1 cellular context compared by ENCODE assay signal in genomic region chrX:154348114-154348531, GRCh38.
A peak's percentile ranks its signal among the peaks of the same experiment; 100 is the strongest.
TF ChIP-seq lines count a peak whose summit lies in the region.

No MANE protein-coding gene starts in this region.

TF ChIP-seq in K562, 482 proteins besides CTCF, POLR2A, EP300 and RAD21:
- peak; percentile 85 for TF ChIP-seq ZFP36 (IDR thresholded peaks at IDR 0.05; ENCODE audit: low read depth, low read length, partially characterized antibody)
- no peak for TF ChIP-seq NFE2 (IDR thresholded peaks at IDR 0.05; ENCODE audit: low read depth)
- TF ChIP-seq ZNF232 (CRISPR knock-in tag; IDR thresholded peaks at IDR 0.05) = no peak
- TF ChIP-seq ZNF561 (CRISPR knock-in tag; conservative IDR thresholded peaks at IDR 0.05) = no peak
- 0 out of 4 replicates have a peak, but pooled peaks of 1 of the 2 experiments have one; percentile 22 for TF ChIP-seq KDM1A (IDR thresholded peaks at IDR 0.05)
- TF ChIP-seq POLR2AphosphoS5 (IDR thresholded peaks at IDR 0.05; ENCODE audit: control insufficient read depth, insufficient read depth, low read depth, low read length) = peak; percentile 24; the same call in 1 of the 2 replicates
- TF ChIP-seq POLR2AphosphoS2 (IDR thresholded peaks at IDR 0.05; ENCODE audit: low read length) = peak; percentile 83; the same call in 1 of the 2 replicates
- TF ChIP-seq HBP1 (CRISPR knock-in tag; IDR thresholded peaks at IDR 0.05) = no peak
- TF ChIP-seq ZNF436 (CRISPR knock-in tag; IDR thresholded peaks at IDR 0.05) = peak; percentile 84
- no peak for TF ChIP-seq HEY1 (CRISPR knock-in tag; IDR thresholded peaks at IDR 0.05; ENCODE audit: borderline replicate concordance)
- peak; percentile 67 for TF ChIP-seq SUPT5H (IDR thresholded peaks at IDR 0.05)
- TF ChIP-seq SMARCA5 (IDR thresholded peaks at IDR 0.05) = peak; percentile 82; the same call in 1 of the 2 replicates
- peak; percentile 51; the same call in 1 of the 2 replicates for TF ChIP-seq BCOR (IDR thresholded peaks at IDR 0.05)
- TF ChIP-seq ZNF133 (CRISPR knock-in tag; IDR thresholded peaks at IDR 0.05) = no peak
- TF ChIP-seq POLR2B (IDR thresholded peaks at IDR 0.05; ENCODE audit: low read depth, partially characterized antibody) = peak; percentile 55
